ENCODE assay signal across 1 cellular context in genomic region chr2:27133905-27134780, GRCh38.
TF ChIP-seq lines count a peak whose summit lies in the region.

Gene PREB (minus strand): TSS chr2:27134636. CDS start chr2:27134421, 215 bp downstream.

TF ChIP-seq in K562, 482 proteins besides CTCF, POLR2A, EP300 and RAD21 (continued from another document and continues in another):
- peak; percentile 51; the same call in 1 of the 2 replicates for TF ChIP-seq ZBTB40 (IDR thresholded peaks at IDR 0.05)
- no peak for TF ChIP-seq ZBTB40 (CRISPR knock-in tag; IDR thresholded peaks at IDR 0.05)
- TF ChIP-seq TFAP4 (CRISPR knock-in tag; IDR thresholded peaks at IDR 0.05; ENCODE audit: borderline replicate concordance): peak; percentile 37
- 0 out of 4 replicates have a peak, but pooled peaks of 1 of the 2 experiments have one; percentile 73 for TF ChIP-seq TEAD1 (CRISPR knock-in tag; IDR thresholded peaks at IDR 0.05)
- no peak for TF ChIP-seq MITF (IDR thresholded peaks at IDR 0.05)
- TF ChIP-seq HMGN3 (IDR thresholded peaks at IDR 0.05; ENCODE audit: borderline replicate concordance, extremely low read depth, insufficient read length, low read depth, low read length): peak; percentile 19
- no peak for TF ChIP-seq PYGO2 (tag; IDR thresholded peaks at IDR 0.05)
- TF ChIP-seq ZBTB33 (CRISPR knock-in tag; IDR thresholded peaks at IDR 0.05): no peak
- TF ChIP-seq RHOXF2B (CRISPR knock-in tag; conservative IDR thresholded peaks at IDR 0.05): no peak
- TF ChIP-seq BRCA1 (IDR thresholded peaks at IDR 0.05): no peak
- TF ChIP-seq BRCA1 (CRISPR knock-in tag; IDR thresholded peaks at IDR 0.05): no peak
- no peak for TF ChIP-seq DIDO1 (tag; IDR thresholded peaks at IDR 0.05; ENCODE audit: low read depth)
- TF ChIP-seq POLR2B (IDR thresholded peaks at IDR 0.05; ENCODE audit: low read depth, partially characterized antibody): peak; percentile 99
- no peak for TF ChIP-seq MTF1 (CRISPR knock-in tag; IDR thresholded peaks at IDR 0.05; ENCODE audit: borderline replicate concordance)
- TF ChIP-seq YY1 (IDR thresholded peaks at IDR 0.05; ENCODE audit: borderline replicate concordance in 1 of 3, control insufficient read depth in 1 of 3, extremely low read depth in 1 of 3, insufficient read depth in 3 of 3, insufficient read length in 1 of 3, insufficient replicate concordance in 2 of 3, low read depth in 1 of 3, low read length in 2 of 3): peak in 1 of 3 experiments; percentile 99
- peak; percentile 50; the same call in 1 of the 2 replicates for TF ChIP-seq REST (CRISPR knock-in tag; IDR thresholded peaks at IDR 0.05; ENCODE audit: low read depth)
- no peak for TF ChIP-seq SREBF1 (IDR thresholded peaks at IDR 0.05; ENCODE audit: borderline replicate concordance, low read depth, low read length)
- TF ChIP-seq IRF9 (tag; IDR thresholded peaks at IDR 0.05): no peak
- no peak for TF ChIP-seq ZNF695 (CRISPR knock-in tag; IDR thresholded peaks at IDR 0.05)
